ENCODE assay signal across 8 cellular contexts in the genomic region with DNA sequence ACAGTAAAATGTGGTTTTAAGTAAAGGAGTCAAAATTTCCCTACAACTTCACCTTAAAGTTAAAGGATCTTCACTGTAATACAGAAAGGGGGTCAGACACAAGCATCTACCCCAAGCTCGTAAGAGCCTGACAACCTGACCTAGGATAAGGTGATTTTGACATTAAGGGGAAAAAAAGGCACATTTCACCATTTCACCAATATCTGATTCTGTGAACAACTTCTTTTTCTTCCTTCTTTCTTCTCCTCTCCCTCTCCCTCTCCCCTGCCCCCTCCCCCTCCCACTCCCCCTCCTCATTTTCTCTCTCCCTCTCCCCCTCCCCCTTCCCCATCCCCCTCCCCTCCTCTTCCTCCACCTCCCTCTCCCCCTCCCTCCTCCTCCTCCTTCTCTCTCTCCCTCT.
"Had no signal": no experiment of that assay in that cellular context is flagged by ENCODE, and none has a peak within 500 bp of the region (broad histone marks: within the 10 kb centered on the region; RNA-seq: fewer than 3 reads in every experiment).

No MANE protein-coding gene starts in this region.

- H3K27ac ChIP-seq: GM23248, HL-60, KMS-11 had no signal

- DNase-seq: GM23248, GOT3, H9, HCEC 1CT, Karpas-422, KBM-7 had no signal

- H3K4me3 ChIP-seq: GM23248 had no signal

- H3K4me2 ChIP-seq: KMS-11 had no signal

- H2AFZ ChIP-seq: GM23248 had no signal

- H3K9ac ChIP-seq: GM23248, KMS-11 had no signal
